Comparison of ENCODE assay signal across 24 cellular contexts in genomic region chr13:21872795-21873194, GRCh38.
"Had no signal": no experiment of that assay in that cellular context is flagged by ENCODE, and none has a peak within 500 bp of the region (broad histone marks: within the 10 kb centered on the region; RNA-seq: fewer than 3 reads in every experiment).

No MANE protein-coding gene starts in this region.

- H3K4me3 Mint-ChIP-seq: activated CD4-positive, alpha-beta T cell treated with anti-CD3 and anti-CD28 coated beads, Interleukin-2, amount 10 ng/mL, durations not matched to agents 7 days and 5 days; activated naive CD4-positive, alpha-beta T cell treated with anti-CD3 and anti-CD28 coated beads for 36 hours; activated T-cell treated with anti-CD3 and anti-CD28 coated beads, Interleukin-2, amount 50 U/mL, for 4 hours; brain; central memory CD8-positive, alpha-beta T cell; nephron; T-cell had no signal

- H3K4me1 ChIP-seq: colonic mucosa, right atrium auricular region, tibial nerve, uterus had no signal

- H3K4me1 Mint-ChIP-seq: activated CD4-positive, alpha-beta T cell treated with anti-CD3 and anti-CD28 coated beads, Interleukin-2, amount 10 ng/mL, durations not matched to agents 7 days and 5 days; brain; central memory CD8-positive, alpha-beta T cell; nephron; T-cell had no signal

- H3K27me3 Mint-ChIP-seq: activated CD4-positive, alpha-beta T cell treated with anti-CD3 and anti-CD28 coated beads, Interleukin-2, amount 10 ng/mL, durations not matched to agents 7 days and 5 days; brain; progenitor cell of endocrine pancreas had no signal

- H3K4me3 ChIP-seq: colonic mucosa, esophagus squamous epithelium, hepatocyte, right atrium auricular region, tibial nerve, uterus had no signal

- H3K9me3 Mint-ChIP-seq: activated CD4-positive, alpha-beta T cell treated with anti-CD3 and anti-CD28 coated beads, Interleukin-2, amount 10 ng/mL, durations not matched to agents 7 days and 5 days; activated naive CD4-positive, alpha-beta T cell treated with anti-CD3 and anti-CD28 coated beads for 36 hours; activated T-cell treated with anti-CD3 and anti-CD28 coated beads, Interleukin-2, amount 50 U/mL, for 4 hours; central memory CD8-positive, alpha-beta T cell; nephron; T-cell had no signal

- H3K27me3 ChIP-seq: colonic mucosa, esophagus squamous epithelium, hepatocyte, right atrium auricular region, tibial nerve had no signal

- ATAC-seq: activated T-cell treated with anti-CD3 and anti-CD28 coated beads, Interleukin-2, amount 50 U/mL, for 4 hours; T-cell had no signal

- DNase-seq: activated CD4-positive, alpha-beta T cell treated with anti-CD3 and anti-CD28 coated beads, Interleukin-2, amount 10 ng/mL, durations not matched to agents 7 days and 5 days; activated CD4-positive, CD25-positive, alpha-beta regulatory T cell; activated CD8-positive, alpha-beta memory T cell treated with anti-CD3 and anti-CD28 coated beads, Interleukin-2, amount 50 U/mL, for 4 hours; activated naive CD4-positive, alpha-beta T cell treated with anti-CD3 and anti-CD28 coated beads for 36 hours; activated T-cell treated with anti-CD3 and anti-CD28 coated beads, Interleukin-2, amount 50 U/mL, for 4 hours; anterior cingulate cortex; colonic mucosa; esophagus squamous epithelium; midbrain; occipital lobe; stimulated activated CD4-positive, alpha-beta T cell treated with anti-CD3 and anti-CD28 coated beads, Interleukin-12 subunit alpha, Interleukin-12 subunit beta, amount 100 ng/mL, for 4 hours; stimulated activated CD4-positive, alpha-beta T cell treated with anti-CD3 and anti-CD28 coated beads, Interleukin-1b, Interleukin-23, amount 100 ng/mL, for 48 hours; stimulated activated CD8-positive, alpha-beta memory T cell treated with anti-CD3 and anti-CD28 coated beads, Interleukin-4, amount 100 ng/mL, for 48 hours; stimulated activated naive CD4-positive, alpha-beta T cell; T-cell; T-helper 9 cell; uterus had no signal

- H3K36me3 Mint-ChIP-seq: brain, T-cell had no signal

- H3K27ac Mint-ChIP-seq: activated CD4-positive, alpha-beta T cell treated with anti-CD3 and anti-CD28 coated beads, Interleukin-2, amount 10 ng/mL, durations not matched to agents 7 days and 5 days; activated naive CD4-positive, alpha-beta T cell treated with anti-CD3 and anti-CD28 coated beads for 36 hours; brain; nephron; progenitor cell of endocrine pancreas; T-cell had no signal

- H3K9me3 ChIP-seq: colonic mucosa, esophagus squamous epithelium, right atrium auricular region, tibial nerve, uterus had no signal

- H3K27ac ChIP-seq: colonic mucosa, hepatocyte, right atrium auricular region, tibial nerve, uterus had no signal

- H3K36me3 ChIP-seq: colonic mucosa, esophagus squamous epithelium, right atrium auricular region, tibial nerve, uterus had no signal
